In genomic region chr14:101195309-101195724, GRCh38 we compare ENCODE assay signal across 1 cellular context.
TF ChIP-seq lines count a peak whose summit lies in the region.

No MANE protein-coding gene starts in this region.

TF ChIP-seq in H1, 55 proteins besides CTCF, POLR2A, EP300 and RAD21:
- no peak for TF ChIP-seq BACH1 (IDR thresholded peaks at IDR 0.05; ENCODE audit: low read length)
- TF ChIP-seq E2F6 (IDR thresholded peaks at IDR 0.05) = peak; percentile 52
- no peak for TF ChIP-seq TEAD4 (IDR thresholded peaks at IDR 0.05; ENCODE audit: low read depth, low read length)
- TF ChIP-seq TCF12 (IDR thresholded peaks at IDR 0.05; ENCODE audit: low read depth, low read length) = no peak
